2 cellular contexts compared by ENCODE assay signal in genomic region chr22:45087802-45088201, GRCh38.
TF ChIP-seq lines count a peak whose summit lies in the region.

No MANE protein-coding gene starts in this region.

TF ChIP-seq in GM23338, 12 proteins besides CTCF, POLR2A, EP300 and RAD21:
- no peak for TF ChIP-seq POLR2AphosphoS5 (IDR thresholded peaks at IDR 0.05; ENCODE audit: low read depth)
TF ChIP-seq in GM23338: peak in this region for 0.

TF ChIP-seq in H1, 55 proteins besides CTCF, POLR2A, EP300 and RAD21:
- TF ChIP-seq SP4 (IDR thresholded peaks at IDR 0.05; ENCODE audit: low read length) (no peak), YY1 (IDR thresholded peaks at IDR 0.05; ENCODE audit: low read depth, low read length) (no peak), GABPA (IDR thresholded peaks at IDR 0.05; ENCODE audit: borderline replicate concordance, insufficient read depth, low read length) (no peak), KDM4A (IDR thresholded peaks at IDR 0.05; ENCODE audit: low read depth, low read length, severe bottlenecking) (no peak), FOSL1 (IDR thresholded peaks at IDR 0.05; ENCODE audit: insufficient read depth, low read depth, low read length) (no peak), JUN (IDR thresholded peaks at IDR 0.05; ENCODE audit: low read depth, low read length) (no peak), USF2 (IDR thresholded peaks at IDR 0.05; ENCODE audit: low read length) (no peak), SP2 (IDR thresholded peaks at IDR 0.05; ENCODE audit: low read length) (no peak), SIRT6 (IDR thresholded peaks at IDR 0.05; ENCODE audit: low read length) (no peak), SUZ12 (IDR thresholded peaks at IDR 0.05; ENCODE audit: low read length) (no peak), SAP30 (IDR thresholded peaks at IDR 0.05; ENCODE audit: insufficient read depth, insufficient replicate concordance, low read length) (no peak), MAFK (IDR thresholded peaks at IDR 0.05; ENCODE audit: low read depth, low read length) (no peak), RFX5 (IDR thresholded peaks at IDR 0.05; ENCODE audit: borderline replicate concordance, low read depth, low read length) (no peak), NRF1 (IDR thresholded peaks at IDR 0.05; ENCODE audit: low read depth, low read length) (no peak), TBP (IDR thresholded peaks at IDR 0.05; ENCODE audit: low read depth, low read length) (no peak), CEBPB (IDR thresholded peaks at IDR 0.05; ENCODE audit: low read depth, low read length) (no peak), GTF2F1 (IDR thresholded peaks at IDR 0.05; ENCODE audit: borderline replicate concordance, low read depth, low read length) (no peak), CHD1 (IDR thresholded peaks at IDR 0.05; ENCODE audit: low read depth, low read length) (no peak), CREB1 (IDR thresholded peaks at IDR 0.05) (no peak), TCF12 (IDR thresholded peaks at IDR 0.05; ENCODE audit: low read depth, low read length) (no peak)
